ENCODE assay signal across 15 cellular contexts in genomic region chr9:134131471-134132207, GRCh38. TPM values are rescaled to one million over a fixed set of nuclear protein-coding genes. Genes with fewer than 3 reads are reported as not detected.
DNase-seq lines count a peak whose midpoint lies in the region; ATAC-seq, FAIRE-seq and TF ChIP-seq lines count a peak whose summit lies in the region.
"Had no signal": no experiment of that assay in that cellular context is flagged by ENCODE, and none has a peak within 500 bp of the region (broad histone marks: within the 10 kb centered on the region; RNA-seq: fewer than 3 reads in every experiment).

No MANE protein-coding gene starts in this region.

- peak overlapping the region; percentile 80 for H3K27ac ChIP-seq in left ventricle myocardium inferior (replicated peaks)
- no peak overlapping the region for H3K27ac ChIP-seq in right cardiac atrium (ENCODE audit: low read length)
- peak overlapping the region; percentile 3 to 85 (median 66) for H3K27ac ChIP-seq in gastroesophageal sphincter
- peak overlapping the region; percentile 82 for H3K27ac ChIP-seq in neural progenitor cell
- peak overlapping the region; percentile 76 for H3K27ac ChIP-seq in upper lobe of right lung

- H3K4me2 ChIP-seq in neural progenitor cell: peak overlapping the region; percentile 50

- no peak overlapping the region for H3K9ac ChIP-seq in neural progenitor cell

- no peak for TF ChIP-seq POLR2A in gastroesophageal sphincter (IDR thresholded peaks at IDR 0.05)

- DNase-seq in left ventricle myocardium inferior (no peak), right cardiac atrium (no peak), neural progenitor cell (ENCODE audit: low spot score) (no peak), upper lobe of right lung (no peak), UCSD-AML1 (lab: John Stamatoyannopoulos, UW; ENCODE audit: unreplicated experiment) (no peak), NCI-H1694 treated with DMSO at 0.1 percent for 48 hours (lab: John Stamatoyannopoulos, UW) (no peak), HTR-8/SVneo (ENCODE audit: insufficient read length, low spot score) (no peak)
- DNase-seq: activated CD8-positive, alpha-beta memory T cell treated with anti-CD3 and anti-CD28 coated beads for 24 hours; CD4-positive, alpha-beta memory T cell had no signal

- no peak for FAIRE-seq in HTR-8/SVneo (lab: Jason Lieb, UNC)

- H3K9me3 ChIP-seq in left ventricle myocardium inferior (replicated peaks) (no peaks in the 10 kb centered on the region), right cardiac atrium (ENCODE audit: control insufficient read depth, low read length) (no peaks in the 10 kb centered on the region), gastroesophageal sphincter (no peaks in the 10 kb centered on the region), neural progenitor cell (ENCODE audit: low read depth) (no peaks in the 10 kb centered on the region), upper lobe of right lung (no peaks in the 10 kb centered on the region)
- H3K9me3 ChIP-seq: right atrium auricular region had no signal

- 79% methylated on average over 13 of the region's 13 CpGs for WGBS in right cardiac atrium
- WGBS in gastroesophageal sphincter (ENCODE audit: low coverage in 1 of 2), 2 donors: 66 to 79% methylated on average over 10 to 11 of the region's 13 CpGs

- H3K36me3 ChIP-seq in left ventricle myocardium inferior: no peaks in the 10 kb centered on the region
- H3K36me3 ChIP-seq in gastroesophageal sphincter: no peaks in the 10 kb centered on the region
- H3K36me3 ChIP-seq in neural progenitor cell: no peaks in the 10 kb centered on the region
- H3K36me3 ChIP-seq in upper lobe of right lung: no peaks in the 10 kb centered on the region
- H3K36me3 ChIP-seq: right atrium auricular region had no signal

- no peak overlapping the region for H2AFZ ChIP-seq in neural progenitor cell (replicated peaks)

- H3K4me3 ChIP-seq in left ventricle myocardium inferior (no peak overlapping the region), right cardiac atrium (ENCODE audit: low read length) (no peak overlapping the region), gastroesophageal sphincter (no peak overlapping the region), neural progenitor cell (no peak overlapping the region), upper lobe of right lung (no peak overlapping the region)

- ATAC-seq in right cardiac atrium (no peak), gastroesophageal sphincter (no peak), upper lobe of right lung (no peak)

- intact Hi-C loops in left ventricle myocardium inferior (cut with micrococcal nuclease): no loop called here
- intact Hi-C loops in right cardiac atrium (cut with DNase I): no loop called here
- intact Hi-C loops in upper lobe of right lung (cut with DNase I): no loop called here

- H3K4me1 Mint-ChIP-seq in neural progenitor cell: peaks cover 33% of the 10 kb centered on the region

- H3K4me3 Mint-ChIP-seq in neural progenitor cell: no peak overlapping the region

- H4K20me1 ChIP-seq in neural progenitor cell (ENCODE audit: low read depth): peaks cover 4% of the 10 kb centered on the region

- no peaks in the 10 kb centered on the region for H3K9me3 Mint-ChIP-seq in neural progenitor cell
- H3K9me3 Mint-ChIP-seq: CD4-positive, alpha-beta memory T cell had no signal

- H3K27me3 Mint-ChIP-seq in neural progenitor cell (ENCODE audit: insufficient read depth, low read depth): peaks cover 2% of the 10 kb centered on the region
- H3K27me3 Mint-ChIP-seq: CD4-positive, alpha-beta memory T cell had no signal

- peaks cover 34% of the 10 kb centered on the region for H3F3A ChIP-seq in neural progenitor cell (ENCODE audit: low read depth)

- no peak for TF ChIP-seq EP300 in gastroesophageal sphincter (IDR thresholded peaks at IDR 0.05)

- TF ChIP-seq CTCF in left ventricle myocardium inferior (IDR thresholded peaks at IDR 0.05; ENCODE audit: borderline replicate concordance) (no peak), gastroesophageal sphincter (IDR thresholded peaks at IDR 0.05) (no peak), neural progenitor cell (IDR thresholded peaks at IDR 0.05) (no peak), upper lobe of right lung (IDR thresholded peaks at IDR 0.05) (no peak)

- peaks cover 5% of the 10 kb centered on the region for H3K79me2 ChIP-seq in neural progenitor cell (ENCODE audit: low read depth)

- peaks cover 34% of the 10 kb centered on the region for H3K4me1 ChIP-seq in left ventricle myocardium inferior
- no peaks in the 10 kb centered on the region for H3K4me1 ChIP-seq in right cardiac atrium (ENCODE audit: control insufficient read depth, insufficient read depth, low read length)
- peaks cover 0 to 42% (median 14%) of the 10 kb centered on the region in 3 donors for H3K4me1 ChIP-seq in gastroesophageal sphincter
- peaks cover 36% of the 10 kb centered on the region for H3K4me1 ChIP-seq in neural progenitor cell
- peaks cover 9% of the 10 kb centered on the region for H3K4me1 ChIP-seq in upper lobe of right lung

- H3K36me3 Mint-ChIP-seq in neural progenitor cell: no peaks in the 10 kb centered on the region

- peak overlapping the region; percentile 85 for H3K27ac Mint-ChIP-seq in neural progenitor cell

- H3K27me3 ChIP-seq in left ventricle myocardium inferior (ENCODE audit: low read depth) (no peaks in the 10 kb centered on the region), right cardiac atrium (ENCODE audit: control insufficient read depth, insufficient read depth) (no peaks in the 10 kb centered on the region), gastroesophageal sphincter (no peaks in the 10 kb centered on the region), neural progenitor cell (no peaks in the 10 kb centered on the region), upper lobe of right lung (no peaks in the 10 kb centered on the region)
- H3K27me3 ChIP-seq: right atrium auricular region had no signal

RNA-seq across cellular contexts. Expression of gene WDR5, which starts 4.2 kb away (rescaled TPM):
- total RNA-seq in left ventricle myocardium inferior (17.7 TPM), right cardiac atrium (10 to 100 TPM; 15.4 to 18.3 (median 17.7) TPM), gastroesophageal sphincter (10 to 100 TPM; 16.4 to 30.2 (median 24.8) TPM), neural progenitor cell (ENCODE audit: low replicate concordance) (26.7 and 48.7 TPM in 2 replicates), upper lobe of right lung (26.6 TPM)
- polyA plus RNA-seq in right cardiac atrium: 13.3 TPM

RNA-seq across cellular contexts. Expression of gene RNU6ATAC, which starts 32.7 kb away (rescaled TPM):
- total RNA-seq in left ventricle myocardium inferior (157 TPM), right cardiac atrium (100 to 1,000 TPM; 146 to 251 (median 243) TPM), gastroesophageal sphincter (not detected), neural progenitor cell (ENCODE audit: low replicate concordance) (not detected in 2 replicates), upper lobe of right lung (172 TPM)
- not detected for polyA plus RNA-seq in right cardiac atrium
- total RNA-seq: Daoy, myocyte, right atrium auricular region had no signal
- polyA plus RNA-seq: aorta; CD4-positive, alpha-beta memory T cell; thymus had no signal

Comparison
In these comparisons a context has a peak if more than half of its experiments do, and no peak if none do; other contexts are left out.
1. RNA of gene RNU6ATAC, which starts 32.7 kb away (total RNA-seq): 146 to 251 TPM in right cardiac atrium, 172 TPM in upper lobe of right lung (single experiment) and 157 TPM in left ventricle myocardium inferior (single experiment); not detected in gastroesophageal sphincter and not detected in neural progenitor cell; every median in the first group is over 100 times any median in the second.